In genomic region chr17:50478391-50479361, GRCh38 we compare ENCODE assay signal across 8 cellular contexts. TPM values are rescaled to one million over a fixed set of nuclear protein-coding genes. Genes with fewer than 3 reads are reported as not detected.
A peak's percentile ranks its signal among the peaks of the same experiment; 100 is the strongest.
DNase-seq lines count a peak whose midpoint lies in the region; ATAC-seq and TF ChIP-seq lines count a peak whose summit lies in the region.

RSAD1 (plus strand) TSS chr17:50478860; CDS start chr17:50478885, 25 bp downstream.

- H3K27me3 Mint-ChIP-seq in activated B cell treated with CpG ODN at 0.5 μM for 24 hours = peaks cover 3% of the 10 kb centered on the region

- POLR2A ChIA-PET in activated B cell treated with CpG ODN at 0.5 μM for 24 hours (lab: Charles Lee) = interaction anchor here (0.6 to 1.9 kb wide), 9 partner anchors 10 to 798 kb away, joined by 3 to 20 read pairs (median 5); partner anchors contain the start of genes ACSF2, CHAD, LRRC59 and TOB1

- peak within 1 kb of the TSS; percentile 80 for H3K27ac ChIP-seq in caudate nucleus (ENCODE audit: low read depth, low read length)

- CTCF ChIA-PET in activated B cell treated with CpG ODN at 0.5 μM for 24 hours (lab: Charles Lee) = interaction anchor here (0.8 to 2.9 kb wide), 11 partner anchors 8 to 116 kb away, joined by 3 to 29 read pairs (median 4); partner anchors contain the start of gene LRRC59

- no peaks in the 10 kb centered on the region for H3K9me3 Mint-ChIP-seq in activated B cell treated with CpG ODN at 0.5 μM for 24 hours

- TF ChIP-seq CTCF in AG09309 (IDR thresholded peaks at IDR 0.05; ENCODE audit: control insufficient read depth, insufficient read depth, low read depth, low read length, missing control alignments) (peak; percentile 43), activated B cell treated with CpG ODN at 0.5 μM for 24 hours (IDR thresholded peaks at IDR 0.05) (no peak)

- peak within 1 kb of the TSS; percentile 90 for H3K27ac Mint-ChIP-seq in activated B cell treated with CpG ODN at 0.5 μM for 24 hours

- ATAC-seq in GM18907 (IDR thresholded peaks at IDR 0.05; ENCODE audit: unreplicated experiment) (peak; percentile 87), HG03139 (IDR thresholded peaks at IDR 0.05; ENCODE audit: unreplicated experiment) (peak; percentile 83), activated B cell treated with CpG ODN at 0.5 μM for 24 hours (ENCODE audit: low read depth) (peak; percentile 95)

- intact Hi-C loops in activated B cell treated with CpG ODN at 0.5 μM for 24 hours (cut with micrococcal nuclease) = loop anchor here (1.0 to 2.0 kb wide), 11 partner anchors 30 to 228 kb away; partner anchors contain the start of genes ACSF2, ANKRD40, CACNA1G and LRRC59

- peak within 1 kb of the TSS; percentile 86 for H3K4me3 Mint-ChIP-seq in activated B cell treated with CpG ODN at 0.5 μM for 24 hours

- DNase-seq in AG09309 (ENCODE audit: low read depth) = peak; percentile 46
- peak; percentile 84 for DNase-seq in NCI-H2196 treated with DMSO at 0.1 percent for 48 hours (lab: John Stamatoyannopoulos, UW; ENCODE audit: unreplicated experiment)
- peak; percentile 84 for DNase-seq in activated B cell treated with CpG ODN at 0.5 μM for 24 hours
- DNase-seq in caudate nucleus (lab: John Stamatoyannopoulos, UW) = peak in 59 of 61 donors; percentile 10 to 89 (median 73)
- peak; percentile 98 for DNase-seq in islet precursor cell
- peak; percentile 62 to 83 (median 75) for DNase-seq in stimulated activated CD4-positive, alpha-beta T cell treated with anti-CD3 and anti-CD28 coated beads, Interleukin-12 subunit alpha, Interleukin-12 subunit beta, amount 100 ng/mL, for 48 hours (ENCODE audit: low read depth in 2 of 3, low spot score in 1 of 3)

- H3K4me1 Mint-ChIP-seq in activated B cell treated with CpG ODN at 0.5 μM for 24 hours = peaks cover 19% of the 10 kb centered on the region

- H3K4me3 ChIP-seq in AG09309 (ENCODE audit: control insufficient read depth, low read depth, low read length) = peak within 1 kb of the TSS; percentile 58

- H3K36me3 Mint-ChIP-seq in activated B cell treated with CpG ODN at 0.5 μM for 24 hours (ENCODE audit: low read depth) = peaks cover 25% of the 10 kb centered on the region

RNA-seq across cellular contexts. Expression of gene RSAD1, which starts in this region (rescaled TPM):
- total RNA-seq in activated B cell treated with CpG ODN at 0.5 μM for 24 hours = 36.2 and 42.2 TPM in 2 replicates

Comparison
In these comparisons a context has a peak if more than half of its experiments do, and no peak if none do; other contexts are left out.
1. Peak in every context shown above with its lines: DNase-seq, ATAC-seq, H3K4me3 ChIP-seq and H3K27ac ChIP-seq.
2. DNase-seq: peak in every context shown above with its lines; median percentile 98 in islet precursor cell; 84 in NCI-H2196 treated with DMSO at 0.1 percent for 48 hours; 84 in activated B cell treated with CpG ODN at 0.5 μM for 24 hours; 75 in stimulated activated CD4-positive, alpha-beta T cell treated with anti-CD3 and anti-CD28 coated beads, Interleukin-12 subunit alpha, Interleukin-12 subunit beta, amount 100 ng/mL, for 48 hours; 73 in caudate nucleus; 46 in AG09309.